Comparison of ENCODE assay signal across 15 cellular contexts in the genomic region with DNA sequence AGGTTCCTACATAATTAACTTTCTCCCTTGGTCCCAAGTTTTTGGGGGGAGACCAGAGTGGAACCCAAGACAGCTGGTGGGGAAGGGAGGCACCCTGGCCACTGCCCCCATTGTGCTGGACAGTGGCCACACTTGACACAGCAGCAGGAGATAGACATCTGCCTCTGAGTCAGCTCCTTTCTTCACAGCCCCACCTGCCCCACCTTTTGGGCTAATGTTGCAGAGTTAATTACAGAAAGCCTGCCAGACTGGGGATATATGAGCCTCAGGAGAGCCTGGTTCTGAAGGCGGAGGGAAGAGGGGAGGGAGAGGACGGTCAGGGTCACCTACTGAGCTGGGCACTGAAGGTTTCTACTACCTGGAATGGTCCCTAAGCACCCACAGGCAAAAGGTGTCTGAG. TPM values are rescaled to one million over a fixed set of nuclear protein-coding genes. Genes with fewer than 3 reads are reported as not detected.
DNase-seq lines count a peak whose midpoint lies in the region; ATAC-seq and TF ChIP-seq lines count a peak whose summit lies in the region.
"Had no signal": no experiment of that assay in that cellular context is flagged by ENCODE, and none has a peak within 500 bp of the region (broad histone marks: within the 10 kb centered on the region; RNA-seq: fewer than 3 reads in every experiment).

No MANE protein-coding gene starts in this region.

- H3K4me3 Mint-ChIP-seq in activated CD8-positive, alpha-beta memory T cell treated with anti-CD3 and anti-CD28 coated beads, Interleukin-2, amount 10 ng/mL, durations not matched to agents 7 days and 5 days: no peak overlapping the region
- H3K4me3 Mint-ChIP-seq in osteocyte (ENCODE audit: unreplicated experiment): no peak overlapping the region
- H3K4me3 Mint-ChIP-seq: CD4-positive, CD25-positive, alpha-beta regulatory T cell had no signal

- no peaks in the 10 kb centered on the region for H3K79me2 ChIP-seq in mesendoderm (ENCODE audit: control insufficient read depth, insufficient read depth, low read length)

- no peaks in the 10 kb centered on the region for H3K4me1 ChIP-seq in HEK293 (ENCODE audit: control insufficient read depth, insufficient read depth, low read length)
- no peaks in the 10 kb centered on the region for H3K4me1 ChIP-seq in mesendoderm (ENCODE audit: control insufficient read depth, low read depth, low read length)

- H4K8ac ChIP-seq in mesendoderm (ENCODE audit: low read depth, low read length): no peak overlapping the region

- H3K9me3 ChIP-seq in HEK293 (ENCODE audit: control insufficient read depth, insufficient read depth, low read depth, low read length): no peaks in the 10 kb centered on the region

- no peak overlapping the region for H2BK5ac ChIP-seq in mesendoderm (ENCODE audit: low read length)

- no peak overlapping the region for H3K27ac Mint-ChIP-seq in activated CD8-positive, alpha-beta memory T cell treated with anti-CD3 and anti-CD28 coated beads, Interleukin-2, amount 10 ng/mL, durations not matched to agents 7 days and 5 days
- no peak overlapping the region for H3K27ac Mint-ChIP-seq in osteocyte (ENCODE audit: unreplicated experiment)
- H3K27ac Mint-ChIP-seq: CD4-positive, CD25-positive, alpha-beta regulatory T cell had no signal

- H3K27me3 ChIP-seq in mesendoderm (ENCODE audit: insufficient read depth, low read length, poor library complexity): no peaks in the 10 kb centered on the region

- POLR2A ChIA-PET in HEK293 (lab: Yijun Ruan, JAX): no interaction called here

- CTCF ChIA-PET in HEK293 (lab: Yijun Ruan, JAX): interaction anchor here (1.4 kb wide), 1 partner anchor 8 kb away, joined by 5 read pairs; no protein-coding TSS in a partner anchor
- CTCF ChIA-PET in activated CD8-positive, alpha-beta memory T cell treated with anti-CD3 and anti-CD28 coated beads, Interleukin-2, amount 10 ng/mL, durations not matched to agents 7 days and 5 days (lab: Charles Lee): no interaction called here

- H3K27me3 Mint-ChIP-seq in activated CD8-positive, alpha-beta memory T cell treated with anti-CD3 and anti-CD28 coated beads, Interleukin-2, amount 10 ng/mL, durations not matched to agents 7 days and 5 days: no peaks in the 10 kb centered on the region
- H3K27me3 Mint-ChIP-seq in osteocyte (ENCODE audit: unreplicated experiment): peaks cover 29% of the 10 kb centered on the region

- no peak overlapping the region for H4K5ac ChIP-seq in mesendoderm (ENCODE audit: low read length)

- no peaks in the 10 kb centered on the region for H3K9me3 Mint-ChIP-seq in activated CD8-positive, alpha-beta memory T cell treated with anti-CD3 and anti-CD28 coated beads, Interleukin-2, amount 10 ng/mL, durations not matched to agents 7 days and 5 days (ENCODE audit: low read depth)
- H3K9me3 Mint-ChIP-seq in osteocyte (ENCODE audit: unreplicated experiment): no peaks in the 10 kb centered on the region

- no peak overlapping the region for H3K4me2 ChIP-seq in mesendoderm (ENCODE audit: low read length)

- no peaks in the 10 kb centered on the region for H3K36me3 ChIP-seq in HEK293 (ENCODE audit: control insufficient read depth in 2 of 2, insufficient read depth in 1 of 2, low read length in 2 of 2)
- H3K36me3 ChIP-seq in mesendoderm (ENCODE audit: control insufficient read depth, insufficient read depth, low read length): no peaks in the 10 kb centered on the region

- no peak overlapping the region for H2BK120ac ChIP-seq in mesendoderm (ENCODE audit: low read depth, low read length)

- no peaks in the 10 kb centered on the region for H3K36me3 Mint-ChIP-seq in activated CD8-positive, alpha-beta memory T cell treated with anti-CD3 and anti-CD28 coated beads, Interleukin-2, amount 10 ng/mL, durations not matched to agents 7 days and 5 days
- H3K36me3 Mint-ChIP-seq in osteocyte (ENCODE audit: unreplicated experiment): no peaks in the 10 kb centered on the region
- H3K36me3 Mint-ChIP-seq: CD4-positive, CD25-positive, alpha-beta regulatory T cell had no signal

- no peaks in the 10 kb centered on the region for H3K79me1 ChIP-seq in mesendoderm (ENCODE audit: low read length)

- no peak overlapping the region for H2BK15ac ChIP-seq in mesendoderm (replicated peaks; ENCODE audit: low read depth)

- DNase-seq in COR-L47 (lab: John Stamatoyannopoulos, UW) (peak; percentile 59), osteocyte (ENCODE audit: extremely low spot score, unreplicated experiment) (peak; percentile 60), DMS153 (lab: John Stamatoyannopoulos, UW) (no peak), mesendoderm (no peak)
- peak; percentile 15 for DNase-seq in activated CD8-positive, alpha-beta memory T cell treated with anti-CD3 and anti-CD28 coated beads, Interleukin-2, amount 10 ng/mL, durations not matched to agents 7 days and 5 days
- DNase-seq: CD4-positive, CD25-positive, alpha-beta regulatory T cell; DMS79; GM23248; KG1; NCI-H1436 treated with DMSO at 0.1 percent for 48 hours; NCI-H2081; NCI-H510A; SIG-M5 had no signal

- H3K56ac ChIP-seq in mesendoderm (ENCODE audit: low read length): no peak overlapping the region

- H2AK5ac ChIP-seq in mesendoderm (ENCODE audit: low read length): no peak overlapping the region

- no peak for ATAC-seq in activated CD8-positive, alpha-beta memory T cell treated with anti-CD3 and anti-CD28 coated beads, Interleukin-2, amount 10 ng/mL, durations not matched to agents 7 days and 5 days
- no peak for ATAC-seq in GM18519 (IDR thresholded peaks at IDR 0.05; ENCODE audit: low FRiP score, unreplicated experiment)

- no peaks in the 10 kb centered on the region for H3K4me1 Mint-ChIP-seq in activated CD8-positive, alpha-beta memory T cell treated with anti-CD3 and anti-CD28 coated beads, Interleukin-2, amount 10 ng/mL, durations not matched to agents 7 days and 5 days
- peaks cover 1% of the 10 kb centered on the region for H3K4me1 Mint-ChIP-seq in osteocyte (ENCODE audit: unreplicated experiment)
- H3K4me1 Mint-ChIP-seq: CD4-positive, CD25-positive, alpha-beta regulatory T cell had no signal

- no peak overlapping the region for H3K4ac ChIP-seq in mesendoderm (ENCODE audit: low read depth, low read length)

- WGBS in mesendoderm (ENCODE audit: extremely low coverage, insufficient coverage, low lambda C conversion rate): no CpG with 5 or more reads among the region's 2 CpGs

- H3K23ac ChIP-seq in mesendoderm (ENCODE audit: low read length): no peak overlapping the region

- H3K18ac ChIP-seq in mesendoderm (ENCODE audit: low read length): no peak overlapping the region

- H3K9ac ChIP-seq in mesendoderm (ENCODE audit: low read length): no peak overlapping the region
- H3K9ac ChIP-seq: GM23248 had no signal

- H3K4me3 ChIP-seq in HEK293 (ENCODE audit: low read depth, low read length) (no peak overlapping the region), mesendoderm (ENCODE audit: low read length) (no peak overlapping the region)
- H3K4me3 ChIP-seq: GM23248 had no signal

- H3K27ac ChIP-seq in HEK293 (ENCODE audit: extremely low read depth, low read depth, low read length) (no peak overlapping the region), mesendoderm (ENCODE audit: low read depth, low read length) (no peak overlapping the region)
- H3K27ac ChIP-seq: GM23248 had no signal

- TF ChIP-seq CTCF in HEK293 (tag by site-specific recombination; IDR thresholded peaks at IDR 0.05) (no peak), osteocyte (IDR thresholded peaks at IDR 0.05) (no peak)

TF ChIP-seq in HEK293, 187 proteins besides CTCF, POLR2A, EP300 and RAD21:
- TF ChIP-seq ZSCAN23 (tag by site-specific recombination; IDR thresholded peaks at IDR 0.05) (no peak), ZNF521 (tag by site-specific recombination; IDR thresholded peaks at IDR 0.05) (no peak), ZNF549 (tag by site-specific recombination; IDR thresholded peaks at IDR 0.05) (no peak), ZBTB7A (tag by site-specific recombination; IDR thresholded peaks at IDR 0.05; ENCODE audit: low read depth) (no peak), ZNF311 (tag by site-specific recombination; IDR thresholded peaks at IDR 0.05; ENCODE audit: borderline replicate concordance) (no peak)
- TF ChIP-seq, protein P1, sequence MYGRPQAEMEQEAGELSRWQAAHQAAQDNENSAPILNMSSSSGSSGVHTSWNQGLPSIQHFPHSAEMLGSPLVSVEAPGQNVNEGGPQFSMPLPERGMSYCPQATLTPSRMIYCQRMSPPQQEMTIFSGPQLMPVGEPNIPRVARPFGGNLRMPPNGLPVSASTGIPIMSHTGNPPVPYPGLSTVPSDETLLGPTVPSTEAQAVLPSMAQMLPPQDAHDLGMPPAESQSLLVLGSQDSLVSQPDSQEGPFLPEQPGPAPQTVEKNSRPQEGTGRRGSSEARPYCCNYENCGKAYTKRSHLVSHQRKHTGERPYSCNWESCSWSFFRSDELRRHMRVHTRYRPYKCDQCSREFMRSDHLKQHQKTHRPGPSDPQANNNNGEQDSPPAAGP (tag by site-specific recombination; IDR thresholded peaks at IDR 0.05): peak; percentile 82
TF ChIP-seq in HEK293: peak in this region for 1.

RNA-seq across cellular contexts. Expression of gene MAFB, which starts 50.6 kb away (rescaled TPM):
- total RNA-seq in activated CD8-positive, alpha-beta memory T cell treated with anti-CD3 and anti-CD28 coated beads, Interleukin-2, amount 10 ng/mL, durations not matched to agents 7 days and 5 days: under 1 TPM; 0.09 to 0.40 TPM
- total RNA-seq in osteocyte: 27.6 and 31.9 TPM in 2 replicates
- polyA plus RNA-seq in mesendoderm (2013, experiment 1 of 2): 5.2 TPM
- 4.7 TPM for polyA plus RNA-seq in mesendoderm (2013, experiment 2 of 2)
- total RNA-seq: CD4-positive, CD25-positive, alpha-beta regulatory T cell had no signal

Comparison
In these comparisons a context has a peak if more than half of its experiments do, and no peak if none do; other contexts are left out.
1. DNase-seq: peak in COR-L47 (single experiment), activated CD8-positive, alpha-beta memory T cell treated with anti-CD3 and anti-CD28 coated beads, Interleukin-2, amount 10 ng/mL, durations not matched to agents 7 days and 5 days (single experiment) and osteocyte (single experiment); none in DMS153 (single experiment) and mesendoderm (single experiment).
2. RNA of gene MAFB, which starts 50.6 kb away (total RNA-seq): 27.6 to 31.9 TPM in osteocyte; 0.09 to 0.40 TPM in activated CD8-positive, alpha-beta memory T cell treated with anti-CD3 and anti-CD28 coated beads, Interleukin-2, amount 10 ng/mL, durations not matched to agents 7 days and 5 days; every median in the first group is over 10 times any median in the second.